In the genomic region with DNA sequence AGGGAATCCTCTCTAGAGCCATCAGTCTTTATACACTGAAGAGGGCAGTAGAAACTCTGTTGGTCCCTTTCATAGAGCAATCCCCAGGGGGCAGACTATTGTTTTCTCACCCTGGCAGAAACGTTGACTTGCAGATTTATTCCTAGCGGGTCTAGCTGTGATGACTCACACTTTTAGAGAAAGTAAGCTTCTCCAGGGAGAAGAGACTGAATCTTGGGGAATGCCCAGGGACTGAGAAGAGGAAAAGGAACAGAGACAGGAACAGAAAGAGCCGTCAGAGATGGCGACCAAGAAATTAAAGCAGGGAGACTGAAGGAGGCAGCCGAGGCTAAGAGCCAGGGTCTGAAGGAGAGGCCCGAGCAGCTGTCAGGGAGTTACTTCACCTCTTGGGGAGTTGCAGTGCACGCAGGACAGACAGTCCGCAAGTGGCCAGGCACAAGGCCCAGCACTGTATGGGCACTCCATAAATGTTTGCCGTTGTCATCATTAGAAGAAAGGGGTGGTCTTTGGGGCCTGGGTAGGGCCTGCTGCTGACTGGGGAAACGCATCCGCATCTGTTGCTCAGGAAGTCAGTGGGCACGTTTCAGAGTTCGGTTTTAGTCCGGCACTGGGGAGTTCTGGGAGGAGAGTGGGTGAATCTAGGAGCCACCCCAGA, we compare ENCODE assay signal across 8 cellular contexts. TPM values are rescaled to one million over a fixed set of nuclear protein-coding genes. Genes with fewer than 3 reads are reported as not detected.
DNase-seq lines count a peak whose midpoint lies in the region; ATAC-seq and TF ChIP-seq lines count a peak whose summit lies in the region.

No MANE protein-coding gene starts in this region.

- peak; percentile 61 for TF ChIP-seq CTCF in fibroblast of mammary gland (conservative IDR thresholded peaks at IDR 0.05; ENCODE audit: control insufficient read depth, insufficient read depth, low read depth, low read length)

- intact Hi-C loops in activated T-helper 1 cell treated with anti-CD3 and anti-CD28 coated beads, Interleukin-12 subunit alpha, Interleukin-12 subunit beta, Interleukin-2, Interleukin-4 antibody, amounts not matched to agents 30 ng/mL and 10 ng/mL and 1 ng/mL, durations not matched to agents 14 hours and 24 hours and 36 hours (cut with micrococcal nuclease): loop anchor here (1.0 to 5.0 kb wide), 4 partner anchors 12 to 144 kb away; no protein-coding TSS in a partner anchor

- H3K36me3 Mint-ChIP-seq in activated T-helper 1 cell treated with anti-CD3 and anti-CD28 coated beads, Interleukin-12 subunit alpha, Interleukin-12 subunit beta, Interleukin-2, Interleukin-4 antibody, amounts not matched to agents 30 ng/mL and 10 ng/mL and 1 ng/mL, durations not matched to agents 14 hours and 24 hours and 36 hours (ENCODE audit: low read depth): peaks cover 19% of the 10 kb centered on the region
- no peaks in the 10 kb centered on the region for H3K36me3 Mint-ChIP-seq in naive B cell

- ATAC-seq in HG02840 (IDR thresholded peaks at IDR 0.05; ENCODE audit: low FRiP score, unreplicated experiment) (peak; percentile 52), naive B cell (ENCODE audit: low read depth in 2 of 2) (peak; percentile 72 to 77), GM18505 (IDR thresholded peaks at IDR 0.05; ENCODE audit: unreplicated experiment) (no peak)

- H3K9me3 Mint-ChIP-seq in activated T-helper 1 cell treated with anti-CD3 and anti-CD28 coated beads, Interleukin-12 subunit alpha, Interleukin-12 subunit beta, Interleukin-2, Interleukin-4 antibody, amounts not matched to agents 30 ng/mL and 10 ng/mL and 1 ng/mL, durations not matched to agents 14 hours and 24 hours and 36 hours: no peaks in the 10 kb centered on the region
- H3K9me3 Mint-ChIP-seq in naive B cell: peaks cover 0 to 2% (median 0%) of the 10 kb centered on the region in 7 donors

- H3K4me1 Mint-ChIP-seq in activated T-helper 1 cell treated with anti-CD3 and anti-CD28 coated beads, Interleukin-12 subunit alpha, Interleukin-12 subunit beta, Interleukin-2, Interleukin-4 antibody, amounts not matched to agents 30 ng/mL and 10 ng/mL and 1 ng/mL, durations not matched to agents 14 hours and 24 hours and 36 hours (ENCODE audit: low read depth): peaks cover 31% of the 10 kb centered on the region
- H3K4me1 Mint-ChIP-seq in naive B cell: peaks cover 18 to 23% (median 19%) of the 10 kb centered on the region in 3 donors

- H3K27me3 Mint-ChIP-seq in activated T-helper 1 cell treated with anti-CD3 and anti-CD28 coated beads, Interleukin-12 subunit alpha, Interleukin-12 subunit beta, Interleukin-2, Interleukin-4 antibody, amounts not matched to agents 30 ng/mL and 10 ng/mL and 1 ng/mL, durations not matched to agents 14 hours and 24 hours and 36 hours (ENCODE audit: insufficient read depth): no peaks in the 10 kb centered on the region
- H3K27me3 Mint-ChIP-seq in naive B cell: peaks cover 67 to 93% (median 83%) of the 10 kb centered on the region in 3 donors

- H3K4me3 ChIP-seq in fibroblast of mammary gland (ENCODE audit: control insufficient read depth, low read depth, low read length): no peak overlapping the region

- H3K27ac Mint-ChIP-seq in activated T-helper 1 cell treated with anti-CD3 and anti-CD28 coated beads, Interleukin-12 subunit alpha, Interleukin-12 subunit beta, Interleukin-2, Interleukin-4 antibody, amounts not matched to agents 30 ng/mL and 10 ng/mL and 1 ng/mL, durations not matched to agents 14 hours and 24 hours and 36 hours: peak overlapping the region; percentile 90
- peak overlapping the region in 2 of 6 donors; percentile 2 to 44 for H3K27ac Mint-ChIP-seq in naive B cell

- H3K4me3 Mint-ChIP-seq in activated T-helper 1 cell treated with anti-CD3 and anti-CD28 coated beads, Interleukin-12 subunit alpha, Interleukin-12 subunit beta, Interleukin-2, Interleukin-4 antibody, amounts not matched to agents 30 ng/mL and 10 ng/mL and 1 ng/mL, durations not matched to agents 14 hours and 24 hours and 36 hours: peak overlapping the region; percentile 71
- peak overlapping the region in 6 of 8 donors; percentile 42 to 80 (median 58) for H3K4me3 Mint-ChIP-seq in naive B cell

- no peak for TF ChIP-seq POLR2A in GM18505 (IDR thresholded peaks at IDR 0.05; ENCODE audit: borderline replicate concordance, extremely low read depth, insufficient read depth, insufficient read length)

- peak; percentile 80 for DNase-seq in activated CD8-positive, alpha-beta memory T cell treated with anti-CD3 and anti-CD28 coated beads for 24 hours
- DNase-seq in activated CD8-positive, alpha-beta memory T cell treated with anti-CD3 and anti-CD28 coated beads, Interleukin-2, amount 50 U/mL, for 48 hours: no peak
- DNase-seq in NCI-H524 (lab: John Stamatoyannopoulos, UW) (peak; percentile 44 to 76), fibroblast of mammary gland (ENCODE audit: low read depth) (peak; percentile 95), naive B cell (no peak)
- no peak for DNase-seq in activated T-helper 1 cell treated with anti-CD3 and anti-CD28 coated beads, Interleukin-12 subunit alpha, Interleukin-12 subunit beta, Interleukin-2, Interleukin-4 antibody, amounts not matched to agents 30 ng/mL and 10 ng/mL and 1 ng/mL, durations not matched to agents 14 hours and 24 hours and 36 hours (ENCODE audit: low spot score)

RNA-seq across cellular contexts. Expression of gene PLEKHG6, which starts 13.0 kb away (rescaled TPM):
- not detected in 2 replicates for total RNA-seq in activated T-helper 1 cell treated with anti-CD3 and anti-CD28 coated beads, Interleukin-12 subunit alpha, Interleukin-12 subunit beta, Interleukin-2, Interleukin-4 antibody, amounts not matched to agents 30 ng/mL and 10 ng/mL and 1 ng/mL, durations not matched to agents 14 hours and 24 hours and 36 hours
- not detected for polyA plus RNA-seq in naive B cell (ENCODE audit: low read depth in 6 of 6)

RNA-seq across cellular contexts. Expression of gene TNFRSF1A, which starts 18.4 kb away (rescaled TPM):
- total RNA-seq in activated T-helper 1 cell treated with anti-CD3 and anti-CD28 coated beads, Interleukin-12 subunit alpha, Interleukin-12 subunit beta, Interleukin-2, Interleukin-4 antibody, amounts not matched to agents 30 ng/mL and 10 ng/mL and 1 ng/mL, durations not matched to agents 14 hours and 24 hours and 36 hours: 51.4 and 55.9 TPM in 2 replicates
- 1 to 10 TPM in 2 of 6 donors, under 1 TPM in 2, not detected in 2; 0.34 to 1.8 (median 1.0) TPM for polyA plus RNA-seq in naive B cell (ENCODE audit: low read depth in 6 of 6)

RNA-seq across cellular contexts. Expression of gene SCNN1A, which starts 51.9 kb away (rescaled TPM):
- total RNA-seq in activated T-helper 1 cell treated with anti-CD3 and anti-CD28 coated beads, Interleukin-12 subunit alpha, Interleukin-12 subunit beta, Interleukin-2, Interleukin-4 antibody, amounts not matched to agents 30 ng/mL and 10 ng/mL and 1 ng/mL, durations not matched to agents 14 hours and 24 hours and 36 hours: 0.05 and 0.32 TPM in 2 replicates
- not detected for polyA plus RNA-seq in naive B cell (ENCODE audit: low read depth in 6 of 6)

Comparison
In these comparisons a context has a peak if more than half of its experiments do, and no peak if none do; other contexts are left out.
1. DNase-seq: peak in activated CD8-positive, alpha-beta memory T cell treated with anti-CD3 and anti-CD28 coated beads for 24 hours (single experiment), NCI-H524 (2 of 2) and fibroblast of mammary gland (single experiment); none in activated CD8-positive, alpha-beta memory T cell treated with anti-CD3 and anti-CD28 coated beads, Interleukin-2, amount 50 U/mL, for 48 hours (single experiment), activated T-helper 1 cell treated with anti-CD3 and anti-CD28 coated beads, Interleukin-12 subunit alpha, Interleukin-12 subunit beta, Interleukin-2, Interleukin-4 antibody, amounts not matched to agents 30 ng/mL and 10 ng/mL and 1 ng/mL, durations not matched to agents 14 hours and 24 hours and 36 hours (single experiment) and naive B cell (single experiment).